Comparison of ENCODE assay signal across 9 cellular contexts in the genomic region with DNA sequence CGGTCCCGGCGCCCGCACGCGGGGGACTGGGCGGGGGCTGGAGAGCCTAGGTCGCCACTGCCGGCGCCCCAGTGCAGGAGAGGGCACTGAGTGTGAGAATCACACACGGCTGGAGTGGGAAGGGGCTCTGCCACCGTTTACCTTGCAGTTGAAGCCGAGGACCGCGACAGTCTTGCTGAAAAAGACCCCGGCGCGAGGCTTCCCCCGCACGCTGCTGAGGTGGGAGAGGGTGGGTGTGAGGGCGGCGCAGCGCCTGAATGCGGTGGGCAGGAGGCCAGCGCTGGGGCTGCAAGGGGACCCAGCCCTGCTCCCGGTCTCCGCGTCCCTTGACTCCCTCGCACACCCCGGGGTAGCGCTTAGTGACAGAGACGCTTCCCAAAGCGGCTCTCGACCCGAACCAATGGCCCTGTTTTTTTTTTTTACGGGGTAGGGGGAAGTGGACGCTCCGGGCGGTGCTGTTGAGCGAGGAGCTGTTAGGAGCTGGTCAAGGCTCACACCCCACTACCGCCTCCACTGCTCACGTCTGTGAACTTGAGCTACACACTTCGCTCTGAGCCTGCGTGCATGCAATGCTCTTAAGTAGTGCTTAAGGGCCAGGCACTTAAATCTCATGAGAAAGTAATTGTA. TPM values are rescaled to one million over a fixed set of nuclear protein-coding genes. Genes with fewer than 3 reads are reported as not detected.
DNase-seq lines count a peak whose midpoint lies in the region; ATAC-seq and TF ChIP-seq lines count a peak whose summit lies in the region.
"Had no signal": no experiment of that assay in that cellular context is flagged by ENCODE, and none has a peak within 500 bp of the region (broad histone marks: within the 10 kb centered on the region; RNA-seq: fewer than 3 reads in every experiment).

No MANE protein-coding gene starts in this region.

- H2BK15ac ChIP-seq in mesenchymal stem cell (ENCODE audit: low read depth, poor library complexity, severe bottlenecking): no peak overlapping the region

- no peak overlapping the region for H2AFZ ChIP-seq in mesenchymal stem cell (ENCODE audit: low read depth, low read length)

- no peak overlapping the region for H3K14ac ChIP-seq in mesenchymal stem cell (ENCODE audit: low read length in 2 of 2)

- peaks cover 56% of the 10 kb centered on the region for H3K27me3 Mint-ChIP-seq in activated T-helper 1 cell treated with anti-CD3 and anti-CD28 coated beads, Interleukin-12 subunit alpha, Interleukin-12 subunit beta, Interleukin-2, Interleukin-4 antibody, amounts not matched to agents 30 ng/mL and 10 ng/mL and 1 ng/mL, durations not matched to agents 14 hours and 24 hours and 36 hours (ENCODE audit: insufficient read depth)

- H2BK5ac ChIP-seq in mesenchymal stem cell (ENCODE audit: low read depth, low read length, poor library complexity, severe bottlenecking): no peak overlapping the region

- no peak overlapping the region for H3K4ac ChIP-seq in mesenchymal stem cell (ENCODE audit: low read depth in 1 of 2, low read length in 2 of 2)

- no peak overlapping the region for H4K91ac ChIP-seq in mesenchymal stem cell (ENCODE audit: low read length)

- no peak overlapping the region for H4K8ac ChIP-seq in mesenchymal stem cell (ENCODE audit: low read length)

- intact Hi-C loops in dorsolateral prefrontal cortex (cut with DNase I): no loop called here
- intact Hi-C loops in activated T-helper 1 cell treated with anti-CD3 and anti-CD28 coated beads, Interleukin-12 subunit alpha, Interleukin-12 subunit beta, Interleukin-2, Interleukin-4 antibody, amounts not matched to agents 30 ng/mL and 10 ng/mL and 1 ng/mL, durations not matched to agents 14 hours and 24 hours and 36 hours (cut with micrococcal nuclease): no loop called here

- H3K4me1 ChIP-seq in mesenchymal stem cell (ENCODE audit: control insufficient read depth, insufficient read depth, low read depth, low read length): peaks cover 13% of the 10 kb centered on the region

- H3K4me3 Mint-ChIP-seq in activated T-helper 1 cell treated with anti-CD3 and anti-CD28 coated beads, Interleukin-12 subunit alpha, Interleukin-12 subunit beta, Interleukin-2, Interleukin-4 antibody, amounts not matched to agents 30 ng/mL and 10 ng/mL and 1 ng/mL, durations not matched to agents 14 hours and 24 hours and 36 hours: no peak overlapping the region

- no peaks in the 10 kb centered on the region for H3K4me1 Mint-ChIP-seq in activated T-helper 1 cell treated with anti-CD3 and anti-CD28 coated beads, Interleukin-12 subunit alpha, Interleukin-12 subunit beta, Interleukin-2, Interleukin-4 antibody, amounts not matched to agents 30 ng/mL and 10 ng/mL and 1 ng/mL, durations not matched to agents 14 hours and 24 hours and 36 hours (ENCODE audit: low read depth)

- no peak for TF ChIP-seq CTCF in dorsolateral prefrontal cortex (IDR thresholded peaks at IDR 0.05 in 54 of 56, conservative IDR thresholded peaks at IDR 0.05 in 2 of 56; ENCODE audit: low read depth in 1 of 56, partially characterized antibody in 56 of 56)

- H2BK120ac ChIP-seq in mesenchymal stem cell (ENCODE audit: low read depth, low read length): no peak overlapping the region

- H3K79me1 ChIP-seq in mesenchymal stem cell (replicated peaks; ENCODE audit: low read length, poor library complexity, severe bottlenecking): no peaks in the 10 kb centered on the region

- 8% methylated on average over 39 of the region's 44 CpGs for WGBS in mesenchymal stem cell

- H3K9ac ChIP-seq in mesenchymal stem cell (ENCODE audit: low read length): no peak overlapping the region

- peak overlapping the region in 1 of 2 experiments; percentile 89 for H3K23ac ChIP-seq in mesenchymal stem cell (ENCODE audit: low read length in 2 of 2)

- no peak overlapping the region for H2AK5ac ChIP-seq in mesenchymal stem cell (ENCODE audit: low read length, severe bottlenecking)

- DNase-seq in stimulated activated CD4-positive, alpha-beta T cell treated with anti-CD3 and anti-CD28 coated beads, Interleukin-15, amount 100 ng/mL, for 24 hours: peak; percentile 16
- DNase-seq in stimulated activated CD4-positive, alpha-beta T cell treated with anti-CD3 and anti-CD28 coated beads, Interleukin-4, amount 100 ng/mL, for 1 hour: no peak
- DNase-seq in dorsolateral prefrontal cortex (no peak), mesenchymal stem cell (peak; percentile 11), SIG-M5 treated with dmso at 0.1 percent for 504 hours (lab: John Stamatoyannopoulos, UW; ENCODE audit: unreplicated experiment) (no peak), GOT3 (lab: John Stamatoyannopoulos, UW) (no peak)
- DNase-seq in activated T-helper 1 cell treated with anti-CD3 and anti-CD28 coated beads, Interleukin-12 subunit alpha, Interleukin-12 subunit beta, Interleukin-2, Interleukin-4 antibody, amounts not matched to agents 30 ng/mL and 10 ng/mL and 1 ng/mL, durations not matched to agents 14 hours and 24 hours and 36 hours (ENCODE audit: low spot score): no peak
- DNase-seq: DND-41 had no signal

- H3K36me3 ChIP-seq in mesenchymal stem cell (ENCODE audit: control insufficient read depth in 1 of 2, insufficient read depth in 2 of 2, low read depth in 1 of 2, low read length in 2 of 2): no peaks in the 10 kb centered on the region

- no peaks in the 10 kb centered on the region for H3K36me3 Mint-ChIP-seq in activated T-helper 1 cell treated with anti-CD3 and anti-CD28 coated beads, Interleukin-12 subunit alpha, Interleukin-12 subunit beta, Interleukin-2, Interleukin-4 antibody, amounts not matched to agents 30 ng/mL and 10 ng/mL and 1 ng/mL, durations not matched to agents 14 hours and 24 hours and 36 hours (ENCODE audit: low read depth)

- no peaks in the 10 kb centered on the region for H3K9me3 ChIP-seq in mesenchymal stem cell (ENCODE audit: control insufficient read depth, low read length)

- H3K4me3 ChIP-seq in dorsolateral prefrontal cortex (peak overlapping the region in 31 of 59 donors; percentile 1 to 57 (median 38)), mesenchymal stem cell (ENCODE audit: insufficient read depth in 1 of 2, low read depth in 1 of 2, low read length in 2 of 2) (peak overlapping the region in 1 of 2 experiments; percentile 38)

- H3K4me2 ChIP-seq in mesenchymal stem cell (ENCODE audit: low read length, poor library complexity, severe bottlenecking): no peak overlapping the region

- no peak for ATAC-seq in GM21390 (IDR thresholded peaks at IDR 0.05; ENCODE audit: unreplicated experiment)

- H3K9me3 Mint-ChIP-seq in activated T-helper 1 cell treated with anti-CD3 and anti-CD28 coated beads, Interleukin-12 subunit alpha, Interleukin-12 subunit beta, Interleukin-2, Interleukin-4 antibody, amounts not matched to agents 30 ng/mL and 10 ng/mL and 1 ng/mL, durations not matched to agents 14 hours and 24 hours and 36 hours: no peaks in the 10 kb centered on the region

- no peak overlapping the region for H3K18ac ChIP-seq in mesenchymal stem cell (ENCODE audit: low read depth in 1 of 2, low read length in 2 of 2)

- no peak overlapping the region for H3K27ac Mint-ChIP-seq in activated T-helper 1 cell treated with anti-CD3 and anti-CD28 coated beads, Interleukin-12 subunit alpha, Interleukin-12 subunit beta, Interleukin-2, Interleukin-4 antibody, amounts not matched to agents 30 ng/mL and 10 ng/mL and 1 ng/mL, durations not matched to agents 14 hours and 24 hours and 36 hours

- H3K27me3 ChIP-seq in dorsolateral prefrontal cortex: peaks cover 4 to 82% (median 51%) of the 10 kb centered on the region in 45 donors
- H3K27me3 ChIP-seq in mesenchymal stem cell (ENCODE audit: control insufficient read depth in 1 of 2, insufficient read depth in 1 of 2, low read length in 2 of 2): peaks cover 67 to 80% of the 10 kb centered on the region in 2 experiments

- H3K27ac ChIP-seq in dorsolateral prefrontal cortex: no peak overlapping the region
- no peak overlapping the region for H3K27ac ChIP-seq in mesenchymal stem cell (ENCODE audit: low read length, poor library complexity, severe bottlenecking)

- no peak overlapping the region for H2BK12ac ChIP-seq in mesenchymal stem cell (ENCODE audit: low read length in 2 of 2)

RNA-seq across cellular contexts. Expression of a gene that starts 0.8 kb away (rescaled TPM):
- under 1 TPM in 4 of 120 experiments, not detected in 116; 0.16 to 0.25 (median 0.16) TPM for total RNA-seq in dorsolateral prefrontal cortex
- polyA plus RNA-seq in mesenchymal stem cell (2013, experiment 1 of 2): 0.01 TPM
- polyA plus RNA-seq in mesenchymal stem cell (2013, experiment 2 of 2): 0.01 TPM
- not detected in 2 replicates for total RNA-seq in activated T-helper 1 cell treated with anti-CD3 and anti-CD28 coated beads, Interleukin-12 subunit alpha, Interleukin-12 subunit beta, Interleukin-2, Interleukin-4 antibody, amounts not matched to agents 30 ng/mL and 10 ng/mL and 1 ng/mL, durations not matched to agents 14 hours and 24 hours and 36 hours

RNA-seq across cellular contexts. Expression of a gene that starts 10.9 kb away (rescaled TPM):
- total RNA-seq in dorsolateral prefrontal cortex: 10 to 100 TPM; 25.0 to 44.3 (median 33.2) TPM
- 10.1 TPM for polyA plus RNA-seq in mesenchymal stem cell (2013, experiment 1 of 2)
- 11.1 TPM for polyA plus RNA-seq in mesenchymal stem cell (2013, experiment 2 of 2)
- total RNA-seq in activated T-helper 1 cell treated with anti-CD3 and anti-CD28 coated beads, Interleukin-12 subunit alpha, Interleukin-12 subunit beta, Interleukin-2, Interleukin-4 antibody, amounts not matched to agents 30 ng/mL and 10 ng/mL and 1 ng/mL, durations not matched to agents 14 hours and 24 hours and 36 hours: 58.5 and 62.3 TPM in 2 replicates

RNA-seq across cellular contexts. Expression of a gene that starts 29.9 kb away (rescaled TPM):
- 10 to 100 TPM; 12.9 to 36.2 (median 21.9) TPM for total RNA-seq in dorsolateral prefrontal cortex
- polyA plus RNA-seq in mesenchymal stem cell (2013, experiment 1 of 2): 19.4 TPM
- polyA plus RNA-seq in mesenchymal stem cell (2013, experiment 2 of 2): 20.4 TPM
- 16.6 and 18.6 TPM in 2 replicates for total RNA-seq in activated T-helper 1 cell treated with anti-CD3 and anti-CD28 coated beads, Interleukin-12 subunit alpha, Interleukin-12 subunit beta, Interleukin-2, Interleukin-4 antibody, amounts not matched to agents 30 ng/mL and 10 ng/mL and 1 ng/mL, durations not matched to agents 14 hours and 24 hours and 36 hours

RNA-seq across cellular contexts. Expression of a gene that starts 30.9 kb away (rescaled TPM):
- 100 to 1,000 TPM; 123 to 278 (median 188) TPM for total RNA-seq in dorsolateral prefrontal cortex
- polyA plus RNA-seq in mesenchymal stem cell (2013, experiment 1 of 2): 270 TPM
- 269 TPM for polyA plus RNA-seq in mesenchymal stem cell (2013, experiment 2 of 2)
- 631 and 648 TPM in 2 replicates for total RNA-seq in activated T-helper 1 cell treated with anti-CD3 and anti-CD28 coated beads, Interleukin-12 subunit alpha, Interleukin-12 subunit beta, Interleukin-2, Interleukin-4 antibody, amounts not matched to agents 30 ng/mL and 10 ng/mL and 1 ng/mL, durations not matched to agents 14 hours and 24 hours and 36 hours

Comparison
In these comparisons a context has a peak if more than half of its experiments do, and no peak if none do; other contexts are left out.
1. DNase-seq: peak in stimulated activated CD4-positive, alpha-beta T cell treated with anti-CD3 and anti-CD28 coated beads, Interleukin-15, amount 100 ng/mL, for 24 hours (single experiment) and mesenchymal stem cell (single experiment); none in stimulated activated CD4-positive, alpha-beta T cell treated with anti-CD3 and anti-CD28 coated beads, Interleukin-4, amount 100 ng/mL, for 1 hour (single experiment), dorsolateral prefrontal cortex (0 of 10), activated T-helper 1 cell treated with anti-CD3 and anti-CD28 coated beads, Interleukin-12 subunit alpha, Interleukin-12 subunit beta, Interleukin-2, Interleukin-4 antibody, amounts not matched to agents 30 ng/mL and 10 ng/mL and 1 ng/mL, durations not matched to agents 14 hours and 24 hours and 36 hours (single experiment), SIG-M5 treated with dmso at 0.1 percent for 504 hours (single experiment) and GOT3 (single experiment).